18 cellular contexts compared by ENCODE assay signal in genomic region chr12:127194176-127194575, GRCh38.
"Had no signal": no experiment of that assay in that cellular context is flagged by ENCODE, and none has a peak within 500 bp of the region (broad histone marks: within the 10 kb centered on the region; RNA-seq: fewer than 3 reads in every experiment).

No MANE protein-coding gene starts in this region.

- H3K27me3 ChIP-seq: foreskin keratinocyte, hepatocyte, neutrophil had no signal

- FAIRE-seq: islet of Langerhans, small intestine had no signal

- H2AFZ ChIP-seq: hepatocyte had no signal

- H3K27ac ChIP-seq: foreskin keratinocyte, hepatocyte, neutrophil, stomach, thoracic aorta had no signal

- H3K4me3 ChIP-seq: hepatocyte, stomach, thoracic aorta had no signal

- H3K27ac Mint-ChIP-seq: naive thymus-derived CD4-positive, alpha-beta T cell had no signal

- H3K36me3 ChIP-seq: neutrophil, stomach, thoracic aorta had no signal

- H3K9me3 ChIP-seq: neutrophil, thoracic aorta had no signal

- H3K4me1 ChIP-seq: stomach had no signal

- H3K79me2 ChIP-seq: hepatocyte had no signal

- H3K4me2 ChIP-seq: hepatocyte had no signal

- DNase-seq: dermis blood vessel endothelial cell; erythroblast; head of caudate nucleus; left colon; naive thymus-derived CD4-positive, alpha-beta T cell; posterior cingulate gyrus; right cardiac atrium; small intestine; stimulated activated CD4-positive, alpha-beta T cell treated with anti-CD3 and anti-CD28 coated beads, Interleukin-12 subunit alpha, Interleukin-12 subunit beta, amount 100 ng/mL, for 4 hours; stimulated activated naive CD4-positive, alpha-beta T cell; stomach; substantia nigra; trophoblast cell had no signal

- H3K4me3 Mint-ChIP-seq: naive thymus-derived CD4-positive, alpha-beta T cell had no signal

- H3K36me3 Mint-ChIP-seq: naive thymus-derived CD4-positive, alpha-beta T cell had no signal
